In the genomic region with DNA sequence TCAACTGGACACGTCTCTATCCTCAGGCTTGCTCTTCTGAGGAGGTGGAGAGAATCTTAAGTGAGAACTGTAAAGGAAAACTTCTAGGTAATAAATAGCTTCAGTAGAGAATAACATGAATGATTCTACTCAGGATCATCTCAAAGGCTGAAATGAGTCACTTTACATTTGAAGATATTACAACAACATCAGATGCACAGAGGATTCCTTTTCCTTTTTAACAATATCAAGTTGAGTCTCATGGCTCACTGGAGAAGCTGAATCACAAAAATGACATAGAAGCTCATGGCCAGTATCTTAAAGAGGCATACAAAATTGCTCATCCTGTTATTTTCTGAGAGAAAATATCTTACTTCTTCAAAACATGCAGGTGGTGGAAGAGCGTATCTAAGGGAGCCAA, we compare ENCODE assay signal across 14 cellular contexts.
DNase-seq lines count a peak whose midpoint lies in the region; ATAC-seq and TF ChIP-seq lines count a peak whose summit lies in the region.
"Had no signal": no experiment of that assay in that cellular context is flagged by ENCODE, and none has a peak within 500 bp of the region (broad histone marks: within the 10 kb centered on the region; RNA-seq: fewer than 3 reads in every experiment).

No MANE protein-coding gene starts in this region.

- H3K9me3 Mint-ChIP-seq in activated naive CD8-positive, alpha-beta T cell (ENCODE audit: low read depth), result no peaks in the 10 kb centered on the region
- H3K9me3 Mint-ChIP-seq in activated naive CD8-positive, alpha-beta T cell treated with anti-CD3 and anti-CD28 coated beads, Interleukin-2, amount 50 U/mL, for 24 hours, result no peaks in the 10 kb centered on the region
- peaks cover 4% of the 10 kb centered on the region for H3K9me3 Mint-ChIP-seq in activated T-helper 17 cell treated with anti-CD3 and anti-CD28 coated beads, Interleukin-2, amount 50 U/mL, for 72 hours
- no peaks in the 10 kb centered on the region for H3K9me3 Mint-ChIP-seq in progenitor cell of endocrine pancreas (ENCODE audit: low read depth)

- no peaks in the 10 kb centered on the region for H3K36me3 Mint-ChIP-seq in activated naive CD8-positive, alpha-beta T cell
- H3K36me3 Mint-ChIP-seq in activated naive CD8-positive, alpha-beta T cell treated with anti-CD3 and anti-CD28 coated beads, Interleukin-2, amount 50 U/mL, for 24 hours (ENCODE audit: low read depth), result no peaks in the 10 kb centered on the region
- no peaks in the 10 kb centered on the region for H3K36me3 Mint-ChIP-seq in activated T-helper 17 cell treated with anti-CD3 and anti-CD28 coated beads, Interleukin-2, amount 50 U/mL, for 72 hours (ENCODE audit: low read depth)
- H3K36me3 Mint-ChIP-seq in progenitor cell of endocrine pancreas (ENCODE audit: insufficient read depth), result no peaks in the 10 kb centered on the region
- H3K36me3 Mint-ChIP-seq: CD4-positive, CD25-positive, alpha-beta regulatory T cell had no signal

- H3K27me3 Mint-ChIP-seq in activated naive CD8-positive, alpha-beta T cell, result no peaks in the 10 kb centered on the region
- peaks cover 3% of the 10 kb centered on the region for H3K27me3 Mint-ChIP-seq in activated naive CD8-positive, alpha-beta T cell treated with anti-CD3 and anti-CD28 coated beads, Interleukin-2, amount 50 U/mL, for 24 hours
- H3K27me3 Mint-ChIP-seq in activated T-helper 17 cell treated with anti-CD3 and anti-CD28 coated beads, Interleukin-2, amount 50 U/mL, for 72 hours, result peaks cover 11% of the 10 kb centered on the region
- H3K27me3 Mint-ChIP-seq in progenitor cell of endocrine pancreas, result no peaks in the 10 kb centered on the region
- H3K27me3 Mint-ChIP-seq: CD4-positive, CD25-positive, alpha-beta regulatory T cell had no signal

- no peaks in the 10 kb centered on the region for H3K4me1 Mint-ChIP-seq in activated naive CD8-positive, alpha-beta T cell (ENCODE audit: low read depth)
- H3K4me1 Mint-ChIP-seq in activated naive CD8-positive, alpha-beta T cell treated with anti-CD3 and anti-CD28 coated beads, Interleukin-2, amount 50 U/mL, for 24 hours, result peaks cover 2% of the 10 kb centered on the region
- H3K4me1 Mint-ChIP-seq in activated T-helper 17 cell treated with anti-CD3 and anti-CD28 coated beads, Interleukin-2, amount 50 U/mL, for 72 hours, result no peaks in the 10 kb centered on the region
- no peaks in the 10 kb centered on the region for H3K4me1 Mint-ChIP-seq in progenitor cell of endocrine pancreas (ENCODE audit: low read depth)

- no peak for DNase-seq in activated naive CD8-positive, alpha-beta T cell treated with anti-CD3 and anti-CD28 coated beads, Interleukin-2, amount 50 U/mL, for 24 hours
- DNase-seq in inferior parietal cortex (ENCODE audit: extremely low spot score) (peak; percentile 25), stromal cell of bone marrow (ENCODE audit: low read depth) (peak; percentile 9), LoVo (ENCODE audit: low spot score) (no peak), progenitor cell of endocrine pancreas (ENCODE audit: low spot score, unreplicated experiment) (no peak), NCI-H187 treated with DMSO at 0.1 percent for 48 hours (lab: John Stamatoyannopoulos, UW) (no peak)
- DNase-seq: CD4-positive, CD25-positive, alpha-beta regulatory T cell; H7; Karpas-422; NCI-H2171 treated with DMSO at 0.1 percent for 48 hours; RPMI8226; SJCRH30 had no signal

- no peak for TF ChIP-seq CTCF in progenitor cell of endocrine pancreas (IDR thresholded peaks at IDR 0.05; ENCODE audit: unreplicated experiment)

- no peak overlapping the region for H3K4me3 Mint-ChIP-seq in activated naive CD8-positive, alpha-beta T cell
- H3K4me3 Mint-ChIP-seq in activated naive CD8-positive, alpha-beta T cell treated with anti-CD3 and anti-CD28 coated beads, Interleukin-2, amount 50 U/mL, for 24 hours, result no peak overlapping the region
- no peak overlapping the region for H3K4me3 Mint-ChIP-seq in activated T-helper 17 cell treated with anti-CD3 and anti-CD28 coated beads, Interleukin-2, amount 50 U/mL, for 72 hours
- no peak overlapping the region for H3K4me3 Mint-ChIP-seq in progenitor cell of endocrine pancreas (ENCODE audit: low read depth)
- H3K4me3 Mint-ChIP-seq: CD4-positive, CD25-positive, alpha-beta regulatory T cell had no signal

- no peak for ATAC-seq in activated naive CD8-positive, alpha-beta T cell treated with anti-CD3 and anti-CD28 coated beads, Interleukin-2, amount 50 U/mL, for 24 hours
- ATAC-seq in activated T-helper 17 cell treated with anti-CD3 and anti-CD28 coated beads, Interleukin-2, amount 50 U/mL, for 72 hours (replicated peaks), result peak; percentile 14

- H3K27ac Mint-ChIP-seq in activated naive CD8-positive, alpha-beta T cell, result peak overlapping the region; percentile 2
- H3K27ac Mint-ChIP-seq in activated naive CD8-positive, alpha-beta T cell treated with anti-CD3 and anti-CD28 coated beads, Interleukin-2, amount 50 U/mL, for 24 hours, result no peak overlapping the region
- H3K27ac Mint-ChIP-seq in activated T-helper 17 cell treated with anti-CD3 and anti-CD28 coated beads, Interleukin-2, amount 50 U/mL, for 72 hours, result no peak overlapping the region
- H3K27ac Mint-ChIP-seq in progenitor cell of endocrine pancreas, result no peak overlapping the region
- H3K27ac Mint-ChIP-seq: CD4-positive, CD25-positive, alpha-beta regulatory T cell had no signal

Comparison
In these comparisons a context has a peak if more than half of its experiments do, and no peak if none do; other contexts are left out.
1. DNase-seq: peak in inferior parietal cortex (single experiment) and stromal cell of bone marrow (single experiment); none in activated naive CD8-positive, alpha-beta T cell treated with anti-CD3 and anti-CD28 coated beads, Interleukin-2, amount 50 U/mL, for 24 hours (single experiment), LoVo (single experiment), progenitor cell of endocrine pancreas (single experiment) and NCI-H187 treated with DMSO at 0.1 percent for 48 hours (single experiment).